Comparison of ENCODE assay signal across 11 cellular contexts in the genomic region with DNA sequence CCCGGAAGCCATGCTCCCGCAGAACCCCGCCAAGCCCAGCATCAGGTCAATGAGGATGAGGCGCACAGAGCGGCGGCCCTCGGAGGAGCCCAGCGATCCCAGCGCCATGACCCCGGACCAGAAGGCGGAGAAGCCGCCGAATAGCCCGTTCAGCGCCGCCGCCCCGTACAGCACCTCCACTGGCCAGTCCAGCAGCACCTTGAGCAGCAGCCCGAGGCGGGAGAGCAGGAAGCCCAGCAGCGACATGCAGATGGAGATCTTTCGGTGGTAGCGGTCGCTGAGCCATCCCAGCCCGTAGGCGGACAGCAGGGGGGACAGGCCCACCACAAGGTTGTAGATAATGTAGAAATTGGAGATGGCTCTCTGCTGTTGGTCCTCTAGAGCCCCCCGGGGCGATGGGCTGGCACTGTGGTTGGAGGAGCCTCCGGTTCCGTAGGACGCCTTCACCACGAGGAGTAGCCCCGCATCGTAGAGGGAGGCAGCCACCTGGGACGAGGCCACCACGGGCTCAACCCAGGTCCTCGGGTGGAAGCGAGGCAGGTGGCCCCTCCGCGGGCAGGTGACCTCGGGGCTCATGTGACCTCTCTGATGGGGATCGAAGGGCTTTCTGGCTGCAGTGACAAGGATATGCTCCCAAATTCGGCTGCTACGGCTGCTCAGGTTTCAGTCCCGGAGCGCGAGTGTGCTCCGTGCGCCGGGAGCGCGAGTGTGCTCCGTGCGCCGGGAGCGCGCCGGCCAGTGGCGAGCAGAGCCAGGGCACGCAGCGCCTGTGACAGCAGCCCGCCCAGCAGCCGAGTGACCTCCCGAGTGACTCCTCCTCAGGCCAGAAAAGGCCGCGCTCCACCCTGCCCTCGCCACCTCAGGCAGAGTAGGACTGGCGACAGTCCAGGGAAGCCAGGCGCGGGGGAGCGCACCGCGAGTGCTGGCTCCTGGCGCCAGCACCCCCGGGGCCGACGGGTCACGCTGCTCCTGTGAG. TPM values are rescaled to one million over a fixed set of nuclear protein-coding genes. Genes with fewer than 3 reads are reported as not detected.
DNase-seq lines count a peak whose midpoint lies in the region; ATAC-seq and TF ChIP-seq lines count a peak whose summit lies in the region.
"Had no signal": no experiment of that assay in that cellular context is flagged by ENCODE, and none has a peak within 500 bp of the region (broad histone marks: within the 10 kb centered on the region; RNA-seq: fewer than 3 reads in every experiment).

A gene with protein sequence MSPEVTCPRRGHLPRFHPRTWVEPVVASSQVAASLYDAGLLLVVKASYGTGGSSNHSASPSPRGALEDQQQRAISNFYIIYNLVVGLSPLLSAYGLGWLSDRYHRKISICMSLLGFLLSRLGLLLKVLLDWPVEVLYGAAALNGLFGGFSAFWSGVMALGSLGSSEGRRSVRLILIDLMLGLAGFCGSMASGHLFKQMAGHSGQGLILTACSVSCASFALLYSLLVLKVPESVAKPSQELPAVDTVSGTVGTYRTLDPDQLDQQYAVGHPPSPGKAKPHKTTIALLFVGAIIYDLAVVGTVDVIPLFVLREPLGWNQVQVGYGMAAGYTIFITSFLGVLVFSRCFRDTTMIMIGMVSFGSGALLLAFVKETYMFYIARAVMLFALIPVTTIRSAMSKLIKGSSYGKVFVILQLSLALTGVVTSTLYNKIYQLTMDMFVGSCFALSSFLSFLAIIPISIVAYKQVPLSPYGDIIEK (minus strand): TSS at position 771 of the 976 bp plus-strand sequence. CDS start 195 bp downstream, at position 576.

- H3K36me3 ChIP-seq in cardiac muscle cell = no peaks in the 10 kb centered on the region
- no peaks in the 10 kb centered on the region for H3K36me3 ChIP-seq in neural cell (ENCODE audit: insufficient read depth, low read length)

- H2AFZ ChIP-seq in neural cell (ENCODE audit: low read depth, low read length) = no peak within 1 kb of the TSS

- H3K4me1 ChIP-seq in cardiac muscle cell (ENCODE audit: low read depth) = no peaks in the 10 kb centered on the region

- no peak for TF ChIP-seq EP300 in neural cell (conservative IDR thresholded peaks at IDR 0.05; ENCODE audit: poor library complexity, severe bottlenecking)

- DNase-seq in AG20443 (ENCODE audit: low spot score) (peak; percentile 69), cardiac muscle cell (ENCODE audit: low read depth in 1 of 2, low spot score in 1 of 2) (peak in 1 of 2 donors; percentile 45), OCI-M2 (lab: John Stamatoyannopoulos, UW; ENCODE audit: unreplicated experiment) (no peak), A172 (ENCODE audit: low spot score) (no peak), OCI-M1 (lab: John Stamatoyannopoulos, UW) (no peak)
- DNase-seq: NCI-H1092 had no signal

- no peak for ATAC-seq in GM21717 (IDR thresholded peaks at IDR 0.05; ENCODE audit: unreplicated experiment)

- H3F3A ChIP-seq in neural cell (ENCODE audit: insufficient read depth, low read length, poor library complexity, severe bottlenecking) = no peaks in the 10 kb centered on the region

- peaks cover 28% of the 10 kb centered on the region for H3K27me3 ChIP-seq in cardiac muscle cell
- H3K27me3 ChIP-seq in neural cell (ENCODE audit: insufficient read depth, low read depth, low read length) = peaks cover 17% of the 10 kb centered on the region

- H3K27ac ChIP-seq in VCaP = no peak within 1 kb of the TSS; the same call in 1 of the 2 replicates
- H3K27ac ChIP-seq in cardiac muscle cell = no peak within 1 kb of the TSS
- no peak within 1 kb of the TSS for H3K27ac ChIP-seq in neural cell (ENCODE audit: low read length)

- H3K9ac ChIP-seq in neural cell (ENCODE audit: low read length) = no peak within 1 kb of the TSS

- H4K20me1 ChIP-seq in neural cell (ENCODE audit: insufficient read depth) = no peaks in the 10 kb centered on the region

- TF ChIP-seq RAD21 in neural cell (conservative IDR thresholded peaks at IDR 0.05) = no peak

- H3K4me2 ChIP-seq in neural cell (ENCODE audit: low read length) = no peak within 1 kb of the TSS

- no peaks in the 10 kb centered on the region for H3K79me2 ChIP-seq in neural cell (replicated peaks; ENCODE audit: insufficient read depth, low read length)

- H3K4me3 ChIP-seq in cardiac muscle cell = peak within 1 kb of the TSS; percentile 25
- H3K4me3 ChIP-seq in neural cell (ENCODE audit: low read length) = peak within 1 kb of the TSS; percentile 63

- H3K9me3 ChIP-seq in cardiac muscle cell (ENCODE audit: low read depth) = no peaks in the 10 kb centered on the region
- H3K9me3 ChIP-seq in neural cell (ENCODE audit: low read length) = no peaks in the 10 kb centered on the region

- H3K9me2 ChIP-seq in neural cell (ENCODE audit: insufficient read depth, low read length) = no peaks in the 10 kb centered on the region

- TF ChIP-seq CTCF in VCaP (conservative IDR thresholded peaks at IDR 0.05) (peak; percentile 28; the same call in 1 of the 2 replicates), cardiac muscle cell (IDR thresholded peaks at IDR 0.05; ENCODE audit: low read depth, low read length) (no peak), neural cell (IDR thresholded peaks at IDR 0.05; ENCODE audit: poor library complexity, severe bottlenecking) (no peak)

TF ChIP-seq in neural cell, 6 proteins besides CTCF, POLR2A, EP300 and RAD21:
- TF ChIP-seq, protein P1, sequence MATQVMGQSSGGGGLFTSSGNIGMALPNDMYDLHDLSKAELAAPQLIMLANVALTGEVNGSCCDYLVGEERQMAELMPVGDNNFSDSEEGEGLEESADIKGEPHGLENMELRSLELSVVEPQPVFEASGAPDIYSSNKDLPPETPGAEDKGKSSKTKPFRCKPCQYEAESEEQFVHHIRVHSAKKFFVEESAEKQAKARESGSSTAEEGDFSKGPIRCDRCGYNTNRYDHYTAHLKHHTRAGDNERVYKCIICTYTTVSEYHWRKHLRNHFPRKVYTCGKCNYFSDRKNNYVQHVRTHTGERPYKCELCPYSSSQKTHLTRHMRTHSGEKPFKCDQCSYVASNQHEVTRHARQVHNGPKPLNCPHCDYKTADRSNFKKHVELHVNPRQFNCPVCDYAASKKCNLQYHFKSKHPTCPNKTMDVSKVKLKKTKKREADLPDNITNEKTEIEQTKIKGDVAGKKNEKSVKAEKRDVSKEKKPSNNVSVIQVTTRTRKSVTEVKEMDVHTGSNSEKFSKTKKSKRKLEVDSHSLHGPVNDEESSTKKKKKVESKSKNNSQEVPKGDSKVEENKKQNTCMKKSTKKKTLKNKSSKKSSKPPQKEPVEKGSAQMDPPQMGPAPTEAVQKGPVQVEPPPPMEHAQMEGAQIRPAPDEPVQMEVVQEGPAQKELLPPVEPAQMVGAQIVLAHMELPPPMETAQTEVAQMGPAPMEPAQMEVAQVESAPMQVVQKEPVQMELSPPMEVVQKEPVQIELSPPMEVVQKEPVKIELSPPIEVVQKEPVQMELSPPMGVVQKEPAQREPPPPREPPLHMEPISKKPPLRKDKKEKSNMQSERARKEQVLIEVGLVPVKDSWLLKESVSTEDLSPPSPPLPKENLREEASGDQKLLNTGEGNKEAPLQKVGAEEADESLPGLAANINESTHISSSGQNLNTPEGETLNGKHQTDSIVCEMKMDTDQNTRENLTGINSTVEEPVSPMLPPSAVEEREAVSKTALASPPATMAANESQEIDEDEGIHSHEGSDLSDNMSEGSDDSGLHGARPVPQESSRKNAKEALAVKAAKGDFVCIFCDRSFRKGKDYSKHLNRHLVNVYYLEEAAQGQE (IDR thresholded peaks at IDR 0.05; ENCODE audit: borderline replicate concordance) = no peak
- TF ChIP-seq SMC3 (conservative IDR thresholded peaks at IDR 0.05; ENCODE audit: poor library complexity) = no peak
- TF ChIP-seq MXI1 (conservative IDR thresholded peaks at IDR 0.05; ENCODE audit: poor library complexity, severe bottlenecking) = no peak
- no peak for TF ChIP-seq TAF1 (IDR thresholded peaks at IDR 0.05; ENCODE audit: low read depth)

RNA-seq across cellular contexts. Expression of the gene that starts here (rescaled TPM):
- total RNA-seq in cardiac muscle cell = not detected in 2 replicates
- 0.10 TPM in 1 of 2 replicates, not detected in the other for polyA plus RNA-seq in cardiac muscle cell
- polyA plus RNA-seq in neural cell = not detected in 2 replicates
- not detected in 2 replicates for polyA minus RNA-seq in neural cell
- total RNA-seq in A172 (2014; rRNA removed; shearing (Covaris generic)) = not detected in 2 replicates
- total RNA-seq: activated CD8-positive, alpha-beta memory T cell treated with anti-CD3 and anti-CD28 coated beads for 36 hours; H4 had no signal
